Comparison of ENCODE assay signal across 8 cellular contexts in genomic region chr1:170073893-170074249, GRCh38. TPM values are rescaled to one million over a fixed set of nuclear protein-coding genes. Genes with fewer than 3 reads are reported as not detected.
DNase-seq lines count a peak whose midpoint lies in the region; ATAC-seq, FAIRE-seq and TF ChIP-seq lines count a peak whose summit lies in the region.

No MANE protein-coding gene starts in this region.

- H3K9me3 ChIP-seq in DOHH2 (ENCODE audit: control insufficient read depth, insufficient read depth, low read length) (peaks cover 14% of the 10 kb centered on the region), PC-3 (ENCODE audit: low read length) (0 out of 2 replicates have a peak, but pooled peaks cover 2% of the 10 kb centered on the region), esophagus (ENCODE audit: control insufficient read depth in 2 of 2, insufficient read depth in 1 of 2, low read depth in 1 of 2, low read length in 1 of 2) (no peaks in the 10 kb centered on the region), parathyroid adenoma (ENCODE audit: control insufficient read depth, low read length) (no peaks in the 10 kb centered on the region)

- H3K79me2 ChIP-seq in DOHH2 (ENCODE audit: control insufficient read depth, low read length) (peaks cover 40% of the 10 kb centered on the region), PC-3 (ENCODE audit: low read length) (peaks cover 17% of the 10 kb centered on the region), parathyroid adenoma (peaks cover 7% of the 10 kb centered on the region)

- H3K4me1 ChIP-seq in DOHH2 (ENCODE audit: control insufficient read depth, low read length) (peaks cover 48% of the 10 kb centered on the region), PC-3 (ENCODE audit: insufficient read depth, low read length) (peaks cover 10% of the 10 kb centered on the region; the same call in 1 of the 2 replicates), esophagus (ENCODE audit: control insufficient read depth in 2 of 2, insufficient read depth in 2 of 2, low read length in 1 of 2) (no peaks in the 10 kb centered on the region), parathyroid adenoma (no peaks in the 10 kb centered on the region)

- DNase-seq in PC-3, result no peak
- no peak for DNase-seq in left colon
- DNase-seq in HTR-8/SVneo (ENCODE audit: insufficient read length, low spot score), result no peak

- no peaks in the 10 kb centered on the region for H4K20me1 ChIP-seq in DOHH2 (ENCODE audit: control insufficient read depth, insufficient read depth, low read depth, low read length)
- H4K20me1 ChIP-seq in PC-3 (ENCODE audit: low read length), result no peaks in the 10 kb centered on the region

- H2AFZ ChIP-seq in PC-3 (ENCODE audit: low read length), result peak overlapping the region; percentile 95
- H2AFZ ChIP-seq in parathyroid adenoma, result peak overlapping the region; percentile 95

- H3K4me2 ChIP-seq in DOHH2 (ENCODE audit: low read length) (peak overlapping the region; percentile 86), PC-3 (ENCODE audit: low read length) (peak overlapping the region; percentile 84), parathyroid adenoma (ENCODE audit: low read length) (peak overlapping the region; percentile 54)

- H3K36me3 ChIP-seq in DOHH2 (ENCODE audit: control insufficient read depth, low read length) (peaks cover 3% of the 10 kb centered on the region; the same call in 1 of the 2 replicates), PC-3 (ENCODE audit: low read depth, low read length) (no peaks in the 10 kb centered on the region), esophagus (ENCODE audit: control insufficient read depth in 2 of 2, insufficient read depth in 2 of 2, low read length in 1 of 2) (no peaks in the 10 kb centered on the region), parathyroid adenoma (ENCODE audit: control insufficient read depth, insufficient read depth, low read length) (no peaks in the 10 kb centered on the region)

- no peak for ATAC-seq in PC-3
- no peak for ATAC-seq in left colon
- no peak for ATAC-seq in HG02885 (IDR thresholded peaks at IDR 0.05; ENCODE audit: poor library complexity, unreplicated experiment)
- ATAC-seq in HG03139 (IDR thresholded peaks at IDR 0.05; ENCODE audit: unreplicated experiment), result no peak

- BruUV-seq in PC-3 (replicated peaks; lab: Mats Ljungman, UMichigan), result no TSS peak

- WGBS in esophagus, 2 donors, result 15% methylated on average over 8 of the region's 8 CpGs

- H3K4me3 ChIP-seq in DOHH2 (ENCODE audit: low read length) (peak overlapping the region; percentile 99), PC-3 (ENCODE audit: low read length) (peak overlapping the region; percentile 74), esophagus (ENCODE audit: low read depth in 1 of 2, low read length in 2 of 2) (peak overlapping the region; percentile 76 to 81), parathyroid adenoma (ENCODE audit: low read depth, low read length) (peak overlapping the region; percentile 60)

- no peaks in the 10 kb centered on the region for H3F3A ChIP-seq in DOHH2 (ENCODE audit: control insufficient read depth, insufficient read depth)
- H3F3A ChIP-seq in PC-3 (ENCODE audit: low read length, unreplicated experiment), result no peaks in the 10 kb centered on the region

- POLR2A ChIA-PET in PC-3 (lab: Charles Lee; ENCODE audit: unreplicated experiment), result interaction anchor here (1.0 kb wide), 1 partner anchor 458 kb away, joined by 3 read pairs; the partner anchor contains the start of gene GORAB

- no peaks in the 10 kb centered on the region for H3K27me3 ChIP-seq in DOHH2 (ENCODE audit: control insufficient read depth, low read length)
- no peaks in the 10 kb centered on the region for H3K27me3 ChIP-seq in PC-3 (ENCODE audit: low read length)
- H3K27me3 ChIP-seq in esophagus (ENCODE audit: control insufficient read depth in 1 of 2, insufficient read depth in 2 of 2, low read length in 2 of 2), result no peaks in the 10 kb centered on the region
- H3K27me3 ChIP-seq in parathyroid adenoma (ENCODE audit: control insufficient read depth, insufficient read depth, low read length), result no peaks in the 10 kb centered on the region

- intact Hi-C loops in PC-3 (cut with micrococcal nuclease) (loop anchor here (2.0 to 5.0 kb wide), 4 partner anchors 23 to 132 kb away; no protein-coding TSS in a partner anchor), left colon (cut with DNase I, micrococcal nuclease) (no loop called here)

- H3K27ac ChIP-seq in DOHH2 (ENCODE audit: low read depth, low read length) (peak overlapping the region; percentile 43), PC-3 (ENCODE audit: low read length) (0 out of 2 replicates have a peak overlapping the region, but pooled peaks have one; percentile 19), esophagus (ENCODE audit: low read depth in 2 of 2, low read length in 1 of 2) (peak overlapping the region; percentile 78 to 92), parathyroid adenoma (peak overlapping the region; percentile 79)

- H3K9me2 ChIP-seq in DOHH2 (replicated peaks; ENCODE audit: control insufficient read depth, low read length), result no peaks in the 10 kb centered on the region
- no peaks in the 10 kb centered on the region for H3K9me2 ChIP-seq in PC-3 (replicated peaks; ENCODE audit: low read length)

- no peak for FAIRE-seq in HTR-8/SVneo (lab: Jason Lieb, UNC)

- CTCF ChIA-PET in PC-3 (lab: Charles Lee), result no interaction called here

- peak overlapping the region; percentile 72 for H3K9ac ChIP-seq in PC-3 (ENCODE audit: low read length)
- no peak overlapping the region for H3K9ac ChIP-seq in parathyroid adenoma

- TF ChIP-seq CTCF in DOHH2 (IDR thresholded peaks at IDR 0.05; ENCODE audit: low read depth, low read length, poor library complexity, severe bottlenecking) (no peak), PC-3 (conservative IDR thresholded peaks at IDR 0.05; ENCODE audit: low read depth, low read length) (no peak), parathyroid adenoma (IDR thresholded peaks at IDR 0.05) (no peak)

RNA-seq across cellular contexts. Expression of gene KIFAP3, which starts 0.6 kb away (rescaled TPM):
- total RNA-seq in PC-3 (2014; rRNA removed) (5.1 and 6.9 TPM in 2 replicates), left colon (10 to 100 TPM; 20.6 to 38.2 TPM)
- 1 to 10 TPM; 4.8 to 10.0 TPM for polyA plus RNA-seq in esophagus

Comparison
In these comparisons a context has a peak if more than half of its experiments do, and no peak if none do; other contexts are left out.
1. H3K27ac ChIP-seq: peak in every context shown above with its lines; median percentile 85 in esophagus; 79 in parathyroid adenoma; 43 in DOHH2; 19 in PC-3.